ENCODE assay signal across 1 cellular context in the genomic region with DNA sequence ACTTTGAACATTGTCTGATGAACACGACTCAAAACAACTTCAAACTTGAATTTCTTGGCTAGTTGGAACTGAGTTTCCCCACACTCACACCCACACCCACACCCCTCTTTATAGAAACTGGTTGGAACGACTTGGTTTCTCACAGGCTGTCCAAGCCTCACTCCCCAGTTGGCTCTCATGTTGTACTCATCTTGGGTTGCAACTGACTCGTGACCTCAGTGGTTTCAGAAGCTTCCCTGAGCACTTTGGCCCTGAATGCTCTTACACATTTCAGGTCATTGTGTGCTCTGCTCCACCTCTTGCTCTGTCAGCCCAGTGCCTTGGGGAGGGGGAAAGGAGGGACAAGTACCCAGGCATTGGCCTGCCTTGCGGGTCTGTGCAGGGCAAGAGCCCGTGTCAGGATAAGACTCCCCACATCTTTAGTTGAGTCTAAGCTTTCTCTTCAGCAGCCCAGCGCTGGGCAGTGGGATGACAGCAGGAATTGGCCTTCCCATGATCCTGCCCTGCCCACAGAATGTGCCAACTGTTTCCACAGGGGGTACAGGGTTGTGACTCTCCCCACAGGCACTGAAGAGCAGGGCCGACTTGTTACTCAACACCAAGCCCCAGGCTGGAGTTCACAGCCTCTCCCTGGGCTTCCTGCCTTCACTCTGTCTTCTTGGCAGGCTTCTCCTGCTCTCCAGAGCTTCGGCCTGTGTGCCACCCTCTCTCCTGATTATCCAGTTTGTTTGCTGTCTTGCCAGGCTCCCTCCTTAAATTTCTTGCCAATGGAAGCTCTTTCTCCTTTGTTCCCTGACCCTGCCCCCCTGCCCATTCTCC.
TF ChIP-seq lines count a peak whose summit lies in the region.

No MANE protein-coding gene starts in this region.

TF ChIP-seq in H1, 55 proteins besides CTCF, POLR2A, EP300 and RAD21 (continued from another document):
- TF ChIP-seq RFX5 (IDR thresholded peaks at IDR 0.05; ENCODE audit: borderline replicate concordance, low read depth, low read length) (no peak), JUN (IDR thresholded peaks at IDR 0.05; ENCODE audit: low read depth, low read length) (no peak), SAP30 (IDR thresholded peaks at IDR 0.05; ENCODE audit: insufficient read depth, insufficient replicate concordance, low read length) (no peak), FOSL1 (IDR thresholded peaks at IDR 0.05; ENCODE audit: insufficient read depth, low read depth, low read length) (no peak), SIRT6 (IDR thresholded peaks at IDR 0.05; ENCODE audit: low read length) (no peak), CTBP2 (IDR thresholded peaks at IDR 0.05; ENCODE audit: borderline replicate concordance, insufficient read depth, insufficient read length, low read length) (no peak), JUND (IDR thresholded peaks at IDR 0.05; ENCODE audit: low read length) (no peak), CBX8 (IDR thresholded peaks at IDR 0.05; ENCODE audit: borderline replicate concordance, low read depth, low read length) (no peak), KDM5A (IDR thresholded peaks at IDR 0.05; ENCODE audit: low read length) (no peak), KDM4A (IDR thresholded peaks at IDR 0.05; ENCODE audit: low read depth, low read length, severe bottlenecking) (no peak), BRCA1 (IDR thresholded peaks at IDR 0.05; ENCODE audit: low read depth, low read length) (no peak), EGR1 (IDR thresholded peaks at IDR 0.05; ENCODE audit: borderline replicate concordance, low read depth, low read length) (no peak), POU5F1 (IDR thresholded peaks at IDR 0.05; ENCODE audit: low read depth, low read length) (no peak), SP1 (IDR thresholded peaks at IDR 0.05; ENCODE audit: low read depth, low read length) (no peak)
- TF ChIP-seq, protein P1, sequence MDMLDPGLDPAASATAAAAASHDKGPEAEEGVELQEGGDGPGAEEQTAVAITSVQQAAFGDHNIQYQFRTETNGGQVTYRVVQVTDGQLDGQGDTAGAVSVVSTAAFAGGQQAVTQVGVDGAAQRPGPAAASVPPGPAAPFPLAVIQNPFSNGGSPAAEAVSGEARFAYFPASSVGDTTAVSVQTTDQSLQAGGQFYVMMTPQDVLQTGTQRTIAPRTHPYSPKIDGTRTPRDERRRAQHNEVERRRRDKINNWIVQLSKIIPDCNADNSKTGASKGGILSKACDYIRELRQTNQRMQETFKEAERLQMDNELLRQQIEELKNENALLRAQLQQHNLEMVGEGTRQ (IDR thresholded peaks at IDR 0.05; ENCODE audit: low read length): no peak
- TF ChIP-seq, protein P2, sequence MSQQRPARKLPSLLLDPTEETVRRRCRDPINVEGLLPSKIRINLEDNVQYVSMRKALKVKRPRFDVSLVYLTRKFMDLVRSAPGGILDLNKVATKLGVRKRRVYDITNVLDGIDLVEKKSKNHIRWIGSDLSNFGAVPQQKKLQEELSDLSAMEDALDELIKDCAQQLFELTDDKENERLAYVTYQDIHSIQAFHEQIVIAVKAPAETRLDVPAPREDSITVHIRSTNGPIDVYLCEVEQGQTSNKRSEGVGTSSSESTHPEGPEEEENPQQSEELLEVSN (IDR thresholded peaks at IDR 0.05): no peak
